In genomic region chr19:28711401-28711800, GRCh38 we compare ENCODE assay signal across 9 cellular contexts.
"Had no signal": no experiment of that assay in that cellular context is flagged by ENCODE, and none has a peak within 500 bp of the region (broad histone marks: within the 10 kb centered on the region; RNA-seq: fewer than 3 reads in every experiment).

No MANE protein-coding gene starts in this region.

- DNase-seq: H9, HCEC 1CT, HFFc6, KG1 had no signal

- H2AFZ ChIP-seq: GM23338 had no signal

- H3K4me3 ChIP-seq: GM23338 had no signal

- H3K27ac ChIP-seq: HL-60 had no signal

- ATAC-seq: GM23338, HepG2 had no signal

- H3K4me2 ChIP-seq: GM23338 had no signal

- FAIRE-seq: H1, H54, HepG2 had no signal
